Comparison of ENCODE assay signal across 2 cellular contexts in genomic region chr13:24682353-24682752, GRCh38.
TF ChIP-seq lines count a peak whose summit lies in the region.

No MANE protein-coding gene starts in this region.

TF ChIP-seq in IMR-90, 13 proteins besides CTCF, POLR2A, EP300 and RAD21:
- TF ChIP-seq MXI1 (IDR thresholded peaks at IDR 0.05; ENCODE audit: borderline replicate concordance, low read depth, low read length) (no peak), CEBPB (IDR thresholded peaks at IDR 0.05; ENCODE audit: low read depth, low read length) (no peak), RCOR1 (IDR thresholded peaks at IDR 0.05; ENCODE audit: insufficient replicate concordance, low read length) (no peak), RFX5 (IDR thresholded peaks at IDR 0.05; ENCODE audit: low read depth, low read length) (no peak), MAFK (IDR thresholded peaks at IDR 0.05; ENCODE audit: low read depth, low read length) (no peak), CHD1 (IDR thresholded peaks at IDR 0.05; ENCODE audit: low read depth, low read length) (no peak), BHLHE40 (IDR thresholded peaks at IDR 0.05; ENCODE audit: low read depth, low read length) (no peak), SMC3 (IDR thresholded peaks at IDR 0.05; ENCODE audit: low read depth, low read length) (no peak), FOS (IDR thresholded peaks at IDR 0.05; ENCODE audit: low read depth, low read length) (no peak), NFE2L2 (IDR thresholded peaks at IDR 0.05; ENCODE audit: low read depth, low read length) (no peak), MAZ (IDR thresholded peaks at IDR 0.05; ENCODE audit: borderline replicate concordance, low read depth, low read length) (no peak), ELK1 (IDR thresholded peaks at IDR 0.05; ENCODE audit: borderline replicate concordance, low read depth, low read length) (no peak)
- TF ChIP-seq, protein P1, sequence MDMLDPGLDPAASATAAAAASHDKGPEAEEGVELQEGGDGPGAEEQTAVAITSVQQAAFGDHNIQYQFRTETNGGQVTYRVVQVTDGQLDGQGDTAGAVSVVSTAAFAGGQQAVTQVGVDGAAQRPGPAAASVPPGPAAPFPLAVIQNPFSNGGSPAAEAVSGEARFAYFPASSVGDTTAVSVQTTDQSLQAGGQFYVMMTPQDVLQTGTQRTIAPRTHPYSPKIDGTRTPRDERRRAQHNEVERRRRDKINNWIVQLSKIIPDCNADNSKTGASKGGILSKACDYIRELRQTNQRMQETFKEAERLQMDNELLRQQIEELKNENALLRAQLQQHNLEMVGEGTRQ (IDR thresholded peaks at IDR 0.05; ENCODE audit: low read depth, low read length), result no peak
TF ChIP-seq in IMR-90: peak in this region for 0.

TF ChIP-seq in endothelial cell of umbilical vein, 7 proteins besides CTCF, POLR2A, EP300 and RAD21:
- TF ChIP-seq GATA2 (IDR thresholded peaks at IDR 0.05; ENCODE audit: insufficient read depth, insufficient read length, low read depth, low read length) (no peak), MYC (IDR thresholded peaks at IDR 0.05; ENCODE audit: low read depth, low read length) (no peak), EZH2 (IDR thresholded peaks at IDR 0.05; ENCODE audit: borderline replicate concordance, low read depth, low read length, severe bottlenecking) (no peak)
TF ChIP-seq in endothelial cell of umbilical vein: peak in this region for 0.
